ENCODE assay signal across 9 cellular contexts in genomic region chr10:62081322-62081945, GRCh38.
DNase-seq lines count a peak whose midpoint lies in the region; ATAC-seq and FAIRE-seq lines count a peak whose summit lies in the region.
"Had no signal": no experiment of that assay in that cellular context is flagged by ENCODE, and none has a peak within 500 bp of the region (broad histone marks: within the 10 kb centered on the region; RNA-seq: fewer than 3 reads in every experiment).

No MANE protein-coding gene starts in this region.

- peaks cover 3% of the 10 kb centered on the region for H3K9me3 Mint-ChIP-seq in stimulated activated naive CD8-positive, alpha-beta T cell treated with anti-CD3 and anti-CD28 coated beads, Interleukin-15, Interleukin-2, amounts not matched to agents 100 ng/mL and 50 ng/mL, for 24 hours
- peaks cover 4% of the 10 kb centered on the region for H3K9me3 Mint-ChIP-seq in activated T-helper 1 cell treated with anti-CD3 and anti-CD28 coated beads, Interleukin-12 subunit alpha, Interleukin-12 subunit beta, Interleukin-2, Interleukin-4 antibody, amounts not matched to agents 30 ng/mL and 10 ng/mL and 1 ng/mL, durations not matched to agents 14 hours and 24 hours and 36 hours

- H3K4me3 Mint-ChIP-seq in stimulated activated naive CD8-positive, alpha-beta T cell treated with anti-CD3 and anti-CD28 coated beads, Interleukin-15, Interleukin-2, amounts not matched to agents 100 ng/mL and 50 ng/mL, for 24 hours, result peak overlapping the region; percentile 2
- peak overlapping the region; percentile 11 for H3K4me3 Mint-ChIP-seq in activated T-helper 1 cell treated with anti-CD3 and anti-CD28 coated beads, Interleukin-12 subunit alpha, Interleukin-12 subunit beta, Interleukin-2, Interleukin-4 antibody, amounts not matched to agents 30 ng/mL and 10 ng/mL and 1 ng/mL, durations not matched to agents 14 hours and 24 hours and 36 hours

- no CpG with 5 or more reads among the region's 2 CpGs for WGBS in mesodermal cell (ENCODE audit: insufficient coverage in 2 of 2), 2 experiments

- H3K27ac ChIP-seq in mesodermal cell (ENCODE audit: low read depth, low read length, severe bottlenecking), result peak overlapping the region; percentile 62
- H3K27ac ChIP-seq: HL-60 had no signal

- DNase-seq in stimulated activated naive CD8-positive, alpha-beta T cell treated with anti-CD3 and anti-CD28 coated beads, Interleukin-15, Interleukin-2, amounts not matched to agents 100 U/mL and 50 U/mL, for 24 hours, result no peak
- no peak for DNase-seq in activated T-helper 1 cell treated with anti-CD3 and anti-CD28 coated beads, Interleukin-12 subunit alpha, Interleukin-12 subunit beta, Interleukin-2, Interleukin-4 antibody, amounts not matched to agents 30 ng/mL and 10 ng/mL and 1 ng/mL, durations not matched to agents 14 hours and 24 hours and 36 hours (ENCODE audit: low spot score)
- DNase-seq in NCI-H510A treated with DMSO at 0.1 percent for 48 hours (lab: John Stamatoyannopoulos, UW) (no peak), GM19239 (ENCODE audit: insufficient read length, low spot score) (no peak), DMS79 (lab: John Stamatoyannopoulos, UW) (no peak)

- no peaks in the 10 kb centered on the region for H3K27me3 Mint-ChIP-seq in stimulated activated naive CD8-positive, alpha-beta T cell treated with anti-CD3 and anti-CD28 coated beads, Interleukin-15, Interleukin-2, amounts not matched to agents 100 ng/mL and 50 ng/mL, for 24 hours
- no peaks in the 10 kb centered on the region for H3K27me3 Mint-ChIP-seq in activated T-helper 1 cell treated with anti-CD3 and anti-CD28 coated beads, Interleukin-12 subunit alpha, Interleukin-12 subunit beta, Interleukin-2, Interleukin-4 antibody, amounts not matched to agents 30 ng/mL and 10 ng/mL and 1 ng/mL, durations not matched to agents 14 hours and 24 hours and 36 hours (ENCODE audit: insufficient read depth)

- ATAC-seq in stimulated activated naive CD8-positive, alpha-beta T cell treated with anti-CD3 and anti-CD28 coated beads, Interleukin-15, Interleukin-2, amounts not matched to agents 100 U/mL and 50 U/mL, for 24 hours, result no peak
- ATAC-seq in HG02840 (IDR thresholded peaks at IDR 0.05; ENCODE audit: low FRiP score, unreplicated experiment), result no peak

- FAIRE-seq in GM19239 (lab: Jason Lieb, UNC), result no peak

- peaks cover 30% of the 10 kb centered on the region for H3K4me1 ChIP-seq in mesodermal cell (ENCODE audit: control insufficient read depth, insufficient read depth, low read length, poor library complexity, severe bottlenecking)

- peaks cover 46% of the 10 kb centered on the region for H3K36me3 ChIP-seq in mesodermal cell (ENCODE audit: control insufficient read depth, insufficient read depth, low read length)

- no peak overlapping the region for H3K4me3 ChIP-seq in mesodermal cell (ENCODE audit: extremely low read depth, insufficient read depth, low read length, poor library complexity, severe bottlenecking)

- peak overlapping the region; percentile 96 for H3K27ac Mint-ChIP-seq in stimulated activated naive CD8-positive, alpha-beta T cell treated with anti-CD3 and anti-CD28 coated beads, Interleukin-15, Interleukin-2, amounts not matched to agents 100 ng/mL and 50 ng/mL, for 24 hours
- peak overlapping the region; percentile 59 for H3K27ac Mint-ChIP-seq in activated T-helper 1 cell treated with anti-CD3 and anti-CD28 coated beads, Interleukin-12 subunit alpha, Interleukin-12 subunit beta, Interleukin-2, Interleukin-4 antibody, amounts not matched to agents 30 ng/mL and 10 ng/mL and 1 ng/mL, durations not matched to agents 14 hours and 24 hours and 36 hours

- H3K9me3 ChIP-seq in mesodermal cell (ENCODE audit: control insufficient read depth, low read length), result no peaks in the 10 kb centered on the region

- intact Hi-C loops in activated T-helper 1 cell treated with anti-CD3 and anti-CD28 coated beads, Interleukin-12 subunit alpha, Interleukin-12 subunit beta, Interleukin-2, Interleukin-4 antibody, amounts not matched to agents 30 ng/mL and 10 ng/mL and 1 ng/mL, durations not matched to agents 14 hours and 24 hours and 36 hours (cut with micrococcal nuclease), result loop anchor here (1.0 to 2.0 kb wide), 2 partner anchors 9 to 19 kb away; no protein-coding TSS in a partner anchor

- peaks cover 85% of the 10 kb centered on the region for H3K4me1 Mint-ChIP-seq in stimulated activated naive CD8-positive, alpha-beta T cell treated with anti-CD3 and anti-CD28 coated beads, Interleukin-15, Interleukin-2, amounts not matched to agents 100 ng/mL and 50 ng/mL, for 24 hours (ENCODE audit: low read depth)
- peaks cover 86% of the 10 kb centered on the region for H3K4me1 Mint-ChIP-seq in activated T-helper 1 cell treated with anti-CD3 and anti-CD28 coated beads, Interleukin-12 subunit alpha, Interleukin-12 subunit beta, Interleukin-2, Interleukin-4 antibody, amounts not matched to agents 30 ng/mL and 10 ng/mL and 1 ng/mL, durations not matched to agents 14 hours and 24 hours and 36 hours (ENCODE audit: low read depth)

- H3K36me3 Mint-ChIP-seq in stimulated activated naive CD8-positive, alpha-beta T cell treated with anti-CD3 and anti-CD28 coated beads, Interleukin-15, Interleukin-2, amounts not matched to agents 100 ng/mL and 50 ng/mL, for 24 hours (ENCODE audit: low read depth), result peaks cover 71% of the 10 kb centered on the region
- peaks cover 62% of the 10 kb centered on the region for H3K36me3 Mint-ChIP-seq in activated T-helper 1 cell treated with anti-CD3 and anti-CD28 coated beads, Interleukin-12 subunit alpha, Interleukin-12 subunit beta, Interleukin-2, Interleukin-4 antibody, amounts not matched to agents 30 ng/mL and 10 ng/mL and 1 ng/mL, durations not matched to agents 14 hours and 24 hours and 36 hours (ENCODE audit: low read depth)
